In the genomic region with DNA sequence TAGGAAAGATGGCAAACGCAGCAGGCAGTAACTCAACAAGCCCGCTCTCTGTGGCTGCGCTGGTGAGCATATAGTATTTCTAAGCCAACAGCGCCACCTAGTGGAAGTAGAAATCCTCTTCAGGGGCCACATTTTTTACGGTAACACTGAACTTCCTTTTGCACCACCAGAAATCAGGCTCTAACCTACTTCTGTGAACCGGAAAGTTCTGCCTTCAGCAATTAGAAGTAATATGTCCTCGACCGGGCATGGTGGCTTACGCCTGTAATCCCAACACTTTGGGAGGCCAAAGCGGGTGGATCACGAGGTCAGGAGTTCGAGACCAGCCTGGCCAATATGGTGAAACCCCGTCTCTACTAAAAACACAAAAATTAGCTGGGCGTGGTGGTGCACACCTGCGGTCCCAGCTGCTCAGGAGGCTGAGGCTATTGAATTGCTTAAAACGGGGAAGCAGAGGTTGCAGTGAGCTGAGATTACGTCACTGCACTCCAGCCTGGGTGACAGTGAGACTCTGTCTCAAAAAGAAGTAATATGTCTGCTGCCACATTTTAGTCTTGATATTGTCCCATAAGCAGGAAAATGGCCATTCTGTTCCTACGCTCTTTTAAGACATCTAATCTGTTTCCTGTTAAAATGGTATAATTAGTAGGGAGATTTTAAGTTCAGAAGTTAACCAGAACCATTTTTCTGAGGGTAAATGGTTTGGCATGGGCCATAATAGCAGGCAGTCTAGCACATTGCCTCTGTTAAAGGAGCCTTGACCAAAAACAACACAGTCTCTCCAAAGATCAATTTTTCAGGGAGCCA, we compare ENCODE assay signal across 8 cellular contexts. TPM values are rescaled to one million over a fixed set of nuclear protein-coding genes. Genes with fewer than 3 reads are reported as not detected.
DNase-seq lines count a peak whose midpoint lies in the region; ATAC-seq and TF ChIP-seq lines count a peak whose summit lies in the region.

No MANE protein-coding gene starts in this region.

- H3K4me2 ChIP-seq in Karpas-422 (ENCODE audit: low read depth, low read length, poor library complexity, severe bottlenecking) = peak overlapping the region; percentile 50
- H3K4me2 ChIP-seq in neural progenitor cell = peak overlapping the region; percentile 85

- H3K9me3 ChIP-seq in CD4-positive, alpha-beta memory T cell (ENCODE audit: control insufficient read depth in 1 of 2, low read length in 2 of 2) = no peaks in the 10 kb centered on the region
- no peaks in the 10 kb centered on the region for H3K9me3 ChIP-seq in Karpas-422 (ENCODE audit: low read length)
- H3K9me3 ChIP-seq in neural progenitor cell (ENCODE audit: low read depth) = no peaks in the 10 kb centered on the region
- no peaks in the 10 kb centered on the region for H3K9me3 ChIP-seq in stomach smooth muscle (ENCODE audit: control insufficient read depth in 2 of 2, low read length in 2 of 2)

- H2AFZ ChIP-seq in Karpas-422 (ENCODE audit: low read length) (no peak overlapping the region), neural progenitor cell (replicated peaks) (peak overlapping the region; percentile 94)

- no peak overlapping the region for H3K9ac ChIP-seq in Karpas-422 (ENCODE audit: low read length)
- no peak overlapping the region for H3K9ac ChIP-seq in neural progenitor cell
- no peak overlapping the region for H3K9ac ChIP-seq in stomach smooth muscle (ENCODE audit: low read length in 2 of 2)

- H3K27me3 Mint-ChIP-seq in CD4-positive, alpha-beta memory T cell = peaks cover 2 to 8% of the 10 kb centered on the region in 2 donors
- peaks cover 19% of the 10 kb centered on the region for H3K27me3 Mint-ChIP-seq in neural progenitor cell (ENCODE audit: insufficient read depth, low read depth)

- DNase-seq in CD4-positive, alpha-beta memory T cell = peak; percentile 78 to 85 (median 83)
- peak; percentile 93 for DNase-seq in Karpas-422
- peak; percentile 82 for DNase-seq in RKO (ENCODE audit: low spot score)
- peak; percentile 38 to 59 for DNase-seq in activated T-helper 1 cell treated with anti-CD3 and anti-CD28 coated beads, Interleukin-2, amount 50 U/mL, for 16 hours (ENCODE audit: low read depth in 1 of 2, low spot score in 1 of 2)
- DNase-seq in fibroblast of the conjunctiva (ENCODE audit: low read depth) = peak; percentile 74
- peak; percentile 96 for DNase-seq in neural progenitor cell (ENCODE audit: low spot score)

- intact Hi-C loops in CD4-positive, alpha-beta memory T cell (cut with micrococcal nuclease) = loop anchor here (1.0 kb wide), 5 partner anchors 51 to 497 kb away; partner anchors contain the start of gene PEX5

- POLR2A ChIA-PET in CD4-positive, alpha-beta memory T cell (lab: Charles Lee; ENCODE audit: partially characterized antibody) = interaction anchor here (0.7 kb wide), 1 partner anchor 388 kb away, joined by 3 read pairs; no protein-coding TSS in a partner anchor

- H3K27ac ChIP-seq in CD4-positive, alpha-beta memory T cell (ENCODE audit: low read depth, low read length) = no peak overlapping the region
- H3K27ac ChIP-seq in Karpas-422 (ENCODE audit: low read length) (no peak overlapping the region), neural progenitor cell (no peak overlapping the region), stomach smooth muscle (ENCODE audit: low read length) (no peak overlapping the region)

- H3K4me1 ChIP-seq in CD4-positive, alpha-beta memory T cell (ENCODE audit: insufficient read depth, low read length) = peaks cover 24% of the 10 kb centered on the region
- peaks cover 11% of the 10 kb centered on the region for H3K4me1 ChIP-seq in Karpas-422 (ENCODE audit: low read length)
- peaks cover 26% of the 10 kb centered on the region for H3K4me1 ChIP-seq in neural progenitor cell
- peaks cover 3% of the 10 kb centered on the region for H3K4me1 ChIP-seq in stomach smooth muscle (ENCODE audit: control insufficient read depth, insufficient read depth, low read length)

- no peaks in the 10 kb centered on the region for H3K9me2 ChIP-seq in Karpas-422 (replicated peaks; ENCODE audit: insufficient read depth, low read length)

- H3K36me3 ChIP-seq in CD4-positive, alpha-beta memory T cell (ENCODE audit: insufficient read depth, low read length) = no peaks in the 10 kb centered on the region
- H3K36me3 ChIP-seq in Karpas-422 (ENCODE audit: insufficient read depth, low read length) (no peaks in the 10 kb centered on the region), neural progenitor cell (no peaks in the 10 kb centered on the region), stomach smooth muscle (ENCODE audit: control insufficient read depth in 2 of 2, insufficient read depth in 2 of 2, low read length in 2 of 2) (no peaks in the 10 kb centered on the region)

- CTCF ChIA-PET in CD4-positive, alpha-beta memory T cell (lab: Charles Lee; ENCODE audit: partially characterized antibody) = interaction anchor here (1.0 to 4.9 kb wide), 10 partner anchors 9 to 766 kb away, joined by 3 to 53 read pairs (median 4); partner anchors contain the start of gene SPSB2

- H4K20me1 ChIP-seq in Karpas-422 (ENCODE audit: insufficient read depth, low read depth, low read length) = no peaks in the 10 kb centered on the region
- no peaks in the 10 kb centered on the region for H4K20me1 ChIP-seq in neural progenitor cell (ENCODE audit: low read depth)

- peak overlapping the region in 1 of 2 donors; percentile 25 for H3K4me3 ChIP-seq in CD4-positive, alpha-beta memory T cell (ENCODE audit: low read length in 2 of 2)
- H3K4me3 ChIP-seq in Karpas-422 (ENCODE audit: low read length) (no peak overlapping the region), neural progenitor cell (peak overlapping the region; percentile 59), stomach smooth muscle (ENCODE audit: low read length in 2 of 2) (peak overlapping the region; percentile 4 to 58)

- H3F3A ChIP-seq in neural progenitor cell (ENCODE audit: low read depth) = peaks cover 14% of the 10 kb centered on the region

- TF ChIP-seq CTCF in neural progenitor cell (IDR thresholded peaks at IDR 0.05) = peak; percentile 93

- no peaks in the 10 kb centered on the region for H3K27me3 ChIP-seq in CD4-positive, alpha-beta memory T cell (ENCODE audit: insufficient read depth, low read length)
- H3K27me3 ChIP-seq in Karpas-422 (ENCODE audit: low read length) (no peaks in the 10 kb centered on the region), neural progenitor cell (no peaks in the 10 kb centered on the region), stomach smooth muscle (ENCODE audit: control insufficient read depth in 1 of 2, insufficient read depth in 2 of 2, low read length in 2 of 2) (peaks cover 0 to 6% of the 10 kb centered on the region in 2 donors)

- no peaks in the 10 kb centered on the region for H3K9me3 Mint-ChIP-seq in CD4-positive, alpha-beta memory T cell
- H3K9me3 Mint-ChIP-seq in neural progenitor cell = no peaks in the 10 kb centered on the region

- H3K36me3 Mint-ChIP-seq in CD4-positive, alpha-beta memory T cell = peaks cover 0 to 6% of the 10 kb centered on the region in 2 donors
- no peaks in the 10 kb centered on the region for H3K36me3 Mint-ChIP-seq in neural progenitor cell

- peak; percentile 80 for ATAC-seq in GM21381 (IDR thresholded peaks at IDR 0.05; ENCODE audit: unreplicated experiment)

- H3K79me2 ChIP-seq in Karpas-422 (ENCODE audit: low read length) = no peaks in the 10 kb centered on the region
- H3K79me2 ChIP-seq in neural progenitor cell (ENCODE audit: low read depth) = no peaks in the 10 kb centered on the region

- peaks cover 21 to 33% (median 24%) of the 10 kb centered on the region in 4 donors for H3K4me1 Mint-ChIP-seq in CD4-positive, alpha-beta memory T cell
- H3K4me1 Mint-ChIP-seq in neural progenitor cell = peaks cover 27% of the 10 kb centered on the region

- H3K27ac Mint-ChIP-seq in CD4-positive, alpha-beta memory T cell = peak overlapping the region; percentile 66 to 93 (median 86)
- no peak overlapping the region for H3K27ac Mint-ChIP-seq in neural progenitor cell

- H3K4me3 Mint-ChIP-seq in CD4-positive, alpha-beta memory T cell = peak overlapping the region; percentile 72 to 88 (median 82)
- peak overlapping the region; percentile 80 for H3K4me3 Mint-ChIP-seq in neural progenitor cell

RNA-seq across cellular contexts. Expression of gene APOBEC1, which starts 26.7 kb away (rescaled TPM):
- not detected for total RNA-seq in CD4-positive, alpha-beta memory T cell
- not detected for polyA plus RNA-seq in CD4-positive, alpha-beta memory T cell
- total RNA-seq in Karpas-422 (2014; rRNA removed; shearing (Covaris generic); ENCODE audit: low replicate concordance) = not detected in 2 replicates
- total RNA-seq in neural progenitor cell (ENCODE audit: low replicate concordance) = not detected in 2 replicates

RNA-seq across cellular contexts. Expression of gene GDF3, which starts 56.6 kb away (rescaled TPM):
- total RNA-seq in CD4-positive, alpha-beta memory T cell = not detected
- not detected for polyA plus RNA-seq in CD4-positive, alpha-beta memory T cell
- not detected in 2 replicates for total RNA-seq in Karpas-422 (2014; rRNA removed; shearing (Covaris generic); ENCODE audit: low replicate concordance)
- total RNA-seq in neural progenitor cell (ENCODE audit: low replicate concordance) = not detected in 2 replicates
